ENCODE assay signal across 11 cellular contexts in genomic region chr1:246966502-246966901, GRCh38.
"Had no signal": no experiment of that assay in that cellular context is flagged by ENCODE, and none has a peak within 500 bp of the region (broad histone marks: within the 10 kb centered on the region; RNA-seq: fewer than 3 reads in every experiment).

No MANE protein-coding gene starts in this region.

- H3K27ac ChIP-seq: GM23248 had no signal

- H3K4me3 ChIP-seq: GM23248, GM23338, HAP-1 had no signal

- ATAC-seq: GM23338, HCT116 had no signal

- H3K4me2 ChIP-seq: GM23338 had no signal

- H2AFZ ChIP-seq: GM23248, GM23338 had no signal

- H3K4me1 ChIP-seq: HAP-1 had no signal

- DNase-seq: GM23248, GOT3, H7, H9, HCEC 1CT, HFFc6 had no signal

- FAIRE-seq: H1, H54 had no signal

- H3K9ac ChIP-seq: GM23248 had no signal
